1 cellular context compared by ENCODE assay signal in the genomic region with DNA sequence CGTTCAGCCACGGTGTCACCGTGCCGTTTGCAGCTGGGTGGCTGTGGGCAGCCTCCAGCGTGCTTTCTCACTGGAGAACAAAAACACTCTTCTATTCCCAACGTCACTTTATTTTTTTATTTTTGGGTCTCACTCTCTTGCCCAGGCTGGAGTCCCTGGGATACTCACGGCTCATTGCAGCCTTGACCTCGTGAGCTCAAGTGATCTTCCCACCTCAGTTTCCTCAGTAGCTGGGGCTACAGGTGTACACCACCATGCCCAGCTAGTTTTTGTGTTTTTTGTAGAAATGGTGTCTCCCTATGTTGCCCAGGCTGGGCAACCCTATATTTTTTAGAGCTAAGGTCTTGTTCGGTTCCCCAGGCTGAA.
TF ChIP-seq lines count a peak whose summit lies in the region.

No MANE protein-coding gene starts in this region.

TF ChIP-seq in WTC11, 78 proteins besides CTCF, POLR2A, EP300 and RAD21 (continued from another document):
- TF ChIP-seq ZNF219 (CRISPR knock-in tag; IDR thresholded peaks at IDR 0.05; ENCODE audit: borderline replicate concordance): no peak
TF ChIP-seq in WTC11: peak in this region for 1.
